ENCODE assay signal across 24 cellular contexts in the genomic region with DNA sequence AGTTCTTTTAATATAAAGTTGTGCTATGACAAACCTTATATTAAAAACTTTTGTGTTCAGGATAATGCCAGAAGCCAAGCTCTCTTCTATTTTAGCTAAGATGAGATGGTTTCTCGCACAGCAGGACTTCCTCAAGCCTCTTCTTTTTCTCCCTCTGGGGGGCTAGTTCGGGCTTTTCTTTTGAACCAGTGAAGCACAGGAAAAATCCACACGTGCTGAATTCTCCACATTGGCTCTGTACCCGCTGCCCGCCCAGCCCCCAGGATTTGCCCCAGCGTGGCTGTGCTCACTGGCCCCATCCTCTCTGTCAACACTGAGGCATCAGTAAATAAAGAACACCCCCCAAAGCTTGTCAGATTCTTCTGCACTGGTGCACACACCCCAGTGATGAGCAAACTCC.
"Had no signal": no experiment of that assay in that cellular context is flagged by ENCODE, and none has a peak within 500 bp of the region (broad histone marks: within the 10 kb centered on the region; RNA-seq: fewer than 3 reads in every experiment).

No MANE protein-coding gene starts in this region.

- H3K4me1 Mint-ChIP-seq: IgD-negative memory B cell, T-cell had no signal

- H3K4me2 ChIP-seq: KMS-11, SK-N-SH had no signal

- H3K27ac Mint-ChIP-seq: IgD-negative memory B cell; T-cell; T-helper 1 cell treated with Interleukin-12 subunit alpha and Interleukin-12 subunit beta and Interleukin-4 antibody, amounts not matched to agents 30 μg/mL and 1 μg/mL, for 36 hours had no signal

- H3K4me3 Mint-ChIP-seq: IgD-negative memory B cell; T-cell; T-helper 1 cell treated with Interleukin-12 subunit alpha and Interleukin-12 subunit beta and Interleukin-4 antibody, amounts not matched to agents 30 μg/mL and 1 μg/mL, for 36 hours had no signal

- DNase-seq: Kasumi-1, MM.1S, MV-4-11, NCI-H1048, NCI-H1105, NCI-H1417 treated with DMSO at 0.1 percent for 48 hours, NCI-H187 treated with DMSO at 0.1 percent for 48 hours, NCI-H2029 treated with DMSO at 0.1 percent for 48 hours, NCI-H2171 treated with DMSO at 0.1 percent for 48 hours, NCI-H345, NCI-H446 treated with DMSO at 0.1 percent for 48 hours, NCI-H510A treated with DMSO at 0.1 percent for 48 hours, NCI-H526, NCI-H748 treated with DMSO at 0.1 percent for 48 hours, Right ventricle myocardium superior, RPMI8226, SIG-M5, SK-N-SH, SW 1271, T-cell had no signal

- H3K4me3 ChIP-seq: K562 had no signal

- H3K9me3 ChIP-seq: SK-N-SH had no signal

- H3K9ac ChIP-seq: KMS-11, SK-N-SH had no signal

- ATAC-seq: K562, T-cell had no signal

- H3K36me3 Mint-ChIP-seq: IgD-negative memory B cell had no signal

- H3K9me2 ChIP-seq: SK-N-SH had no signal

- H3K27ac ChIP-seq: KMS-11 had no signal

- H3K27me3 Mint-ChIP-seq: T-cell had no signal
